ENCODE assay signal across 16 cellular contexts in the genomic region with DNA sequence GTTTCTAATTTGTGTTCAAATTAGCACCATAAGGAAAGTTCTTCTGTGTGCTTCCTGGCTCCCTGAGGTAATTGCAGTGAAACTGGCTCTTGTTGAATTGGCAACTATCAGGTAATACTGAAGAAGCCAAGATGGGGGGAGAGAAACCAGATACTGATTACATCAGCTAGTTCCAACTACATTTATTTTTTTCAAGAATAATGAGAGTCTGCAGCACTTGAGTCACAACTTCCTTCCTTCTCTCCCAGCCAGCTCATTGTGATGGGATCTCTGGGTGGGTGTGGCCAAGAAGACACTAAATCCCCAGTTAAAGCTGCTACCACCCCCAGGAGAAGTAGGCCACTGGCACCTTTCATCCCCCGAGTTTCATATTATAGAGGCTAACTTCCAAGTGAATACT.
A peak's percentile ranks its signal among the peaks of the same experiment; 100 is the strongest.
DNase-seq lines count a peak whose midpoint lies in the region; ATAC-seq, FAIRE-seq and TF ChIP-seq lines count a peak whose summit lies in the region.
"Had no signal": no experiment of that assay in that cellular context is flagged by ENCODE, and none has a peak within 500 bp of the region (broad histone marks: within the 10 kb centered on the region; RNA-seq: fewer than 3 reads in every experiment).

No MANE protein-coding gene starts in this region.

- FAIRE-seq in endothelial cell of umbilical vein (lab: Jason Lieb, UNC) = peak; percentile 83

- TF ChIP-seq CTCF in A673 (conservative IDR thresholded peaks at IDR 0.05; ENCODE audit: low read depth, low read length) = no peak
- no peak for TF ChIP-seq CTCF in endothelial cell of umbilical vein (IDR thresholded peaks at IDR 0.05; ENCODE audit: extremely low read depth in 1 of 2, insufficient read depth in 1 of 2, low read depth in 1 of 2, low read length in 2 of 2)

- H3K9me1 ChIP-seq in endothelial cell of umbilical vein (replicated peaks; ENCODE audit: control insufficient read depth, extremely low read depth, insufficient read depth, low read length) = no peaks in the 10 kb centered on the region

- H3K36me3 ChIP-seq in A673 (ENCODE audit: insufficient read depth, low read length, poor library complexity, severe bottlenecking) = no peaks in the 10 kb centered on the region
- H3K36me3 ChIP-seq in endothelial cell of umbilical vein (ENCODE audit: control insufficient read depth in 2 of 2, extremely low read depth in 1 of 2, insufficient read depth in 2 of 2, low read length in 2 of 2) = no peaks in the 10 kb centered on the region
- H3K36me3 ChIP-seq: gastroesophageal sphincter, stomach had no signal

- ATAC-seq in GM21423 (IDR thresholded peaks at IDR 0.05; ENCODE audit: unreplicated experiment) (no peak), HG03175 (IDR thresholded peaks at IDR 0.05; ENCODE audit: unreplicated experiment) (no peak), HG02610 (IDR thresholded peaks at IDR 0.05; ENCODE audit: unreplicated experiment) (no peak)
- ATAC-seq: activated CD8-positive, alpha-beta memory T cell treated with anti-CD3 and anti-CD28 coated beads, Interleukin-2, amount 10 ng/mL, durations not matched to agents 7 days and 5 days; gastroesophageal sphincter; left ventricle myocardium superior had no signal

- H3K9ac ChIP-seq in endothelial cell of umbilical vein (replicated peaks; ENCODE audit: extremely low read depth, insufficient read depth, low read length) = peak overlapping the region; percentile 54
- H3K9ac ChIP-seq: parathyroid adenoma had no signal

- H3K27me3 ChIP-seq in A673 (replicated peaks; ENCODE audit: insufficient read depth, low read depth, low read length, poor library complexity) = no peaks in the 10 kb centered on the region
- H3K27me3 ChIP-seq in endothelial cell of umbilical vein (ENCODE audit: control insufficient read depth in 2 of 2, insufficient read depth in 2 of 2, low read length in 2 of 2) = no peaks in the 10 kb centered on the region
- H3K27me3 ChIP-seq: gastroesophageal sphincter, stomach had no signal

- no peaks in the 10 kb centered on the region for H3K79me2 ChIP-seq in endothelial cell of umbilical vein (ENCODE audit: control insufficient read depth, insufficient read depth, low read length)
- H3K79me2 ChIP-seq: parathyroid adenoma had no signal

- CTCF ChIA-PET in A673 (lab: Charles Lee) (interaction anchor here (0.7 kb wide), 1 partner anchor 101 kb away, joined by 3 read pairs; no protein-coding TSS in a partner anchor), endothelial cell of umbilical vein (lab: Charles Lee) (interaction anchor here (0.7 to 3.2 kb wide), 6 partner anchors 8 to 103 kb away, joined by 3 to 27 read pairs (median 6); no protein-coding TSS in a partner anchor)

- dilution Hi-C loops in endothelial cell of umbilical vein (cut with MboI; ENCODE audit: extremely low pct_ligation_motif_present, low sequenced_read_pairs) = no loop called here

- H2AFZ ChIP-seq in endothelial cell of umbilical vein (ENCODE audit: low read depth, low read length) = no peak overlapping the region
- H2AFZ ChIP-seq: parathyroid adenoma had no signal

- intact Hi-C loops in A673 (cut with micrococcal nuclease; ENCODE audit: unreplicated experiment) (no loop called here), endothelial cell of umbilical vein (cut with micrococcal nuclease) (loop anchor here (1.0 to 5.0 kb wide), 3 partner anchors 94 to 154 kb away; no protein-coding TSS in a partner anchor)

- TF ChIP-seq POLR2A in endothelial cell of umbilical vein (IDR thresholded peaks at IDR 0.05; ENCODE audit: low read depth, low read length) = no peak

- BruUV-seq in A673 (replicated peaks; lab: Mats Ljungman, UMichigan) = no TSS peak
- no TSS peak for BruUV-seq in endothelial cell of umbilical vein (replicated peaks; lab: Mats Ljungman, UMichigan)

- DNase-seq in A673 (ENCODE audit: low spot score) (peak; percentile 77), HCEC 1CT (peak; percentile 69), RPMI7951 (ENCODE audit: low read depth) (peak; percentile 80), endothelial cell of umbilical vein (ENCODE audit: low read depth, low spot score) (peak; percentile 93)
- DNase-seq in activated effector memory CD4-positive, alpha-beta T cell treated with anti-CD3 and anti-CD28 coated beads, Interleukin-2, amount 50 U/mL, for 16 hours = no peak
- DNase-seq: activated CD8-positive, alpha-beta memory T cell treated with anti-CD3 and anti-CD28 coated beads, Interleukin-2, amount 10 ng/mL, durations not matched to agents 7 days and 5 days; left ventricle myocardium superior; MM.1S; NCI-H69; stimulated activated CD4-positive, alpha-beta T cell treated with anti-CD3 and anti-CD28 coated beads, Interleukin-4, amount 100 ng/mL, for 24 hours; stomach had no signal

- H3K4me2 ChIP-seq in endothelial cell of umbilical vein (ENCODE audit: insufficient read depth, low read length) = peak overlapping the region; percentile 66

- POLR2A ChIA-PET in A673 (lab: Charles Lee; ENCODE audit: low non-redundant PET) = no interaction called here
- POLR2A ChIA-PET in endothelial cell of umbilical vein (lab: Charles Lee) = interaction anchor here (0.6 kb wide), 1 partner anchor 107 kb away, joined by 3 read pairs; no protein-coding TSS in a partner anchor

- no peak overlapping the region for H3K27ac ChIP-seq in A673 (ENCODE audit: low read depth, low read length, poor library complexity, severe bottlenecking)
- peak overlapping the region; percentile 94 for H3K27ac ChIP-seq in endothelial cell of umbilical vein (ENCODE audit: insufficient read depth, low read depth, low read length)
- H3K27ac ChIP-seq: gastroesophageal sphincter, parathyroid adenoma, stomach had no signal

- no peaks in the 10 kb centered on the region for H4K20me1 ChIP-seq in endothelial cell of umbilical vein (replicated peaks; ENCODE audit: control insufficient read depth, extremely low read depth, insufficient read depth, low read length)

- H3K4me3 ChIP-seq in A673 (ENCODE audit: low read depth, low read length, poor library complexity, severe bottlenecking) (no peak overlapping the region), endothelial cell of umbilical vein (replicated peaks in 1 of 3; ENCODE audit: insufficient read depth in 1 of 3, low read depth in 1 of 3, low read length in 3 of 3) (no peak overlapping the region)
- H3K4me3 ChIP-seq: gastroesophageal sphincter, stomach had no signal

- peaks cover 9% of the 10 kb centered on the region for H3K4me1 ChIP-seq in A673 (ENCODE audit: insufficient read depth, low read length, poor library complexity, severe bottlenecking)
- H3K4me1 ChIP-seq in endothelial cell of umbilical vein (ENCODE audit: control insufficient read depth, extremely low read depth, insufficient read depth, low read length) = peaks cover 26% of the 10 kb centered on the region
- H3K4me1 ChIP-seq: gastroesophageal sphincter, parathyroid adenoma, stomach had no signal

- H3K9me3 ChIP-seq in A673 (ENCODE audit: low read depth, low read length, poor library complexity, severe bottlenecking) = no peaks in the 10 kb centered on the region
- H3K9me3 ChIP-seq in endothelial cell of umbilical vein (replicated peaks; ENCODE audit: control insufficient read depth, insufficient read depth, low read length) = no peaks in the 10 kb centered on the region

TF ChIP-seq in endothelial cell of umbilical vein, 7 proteins besides CTCF, POLR2A, EP300 and RAD21:
- peak; percentile 80 for TF ChIP-seq GATA2 (IDR thresholded peaks at IDR 0.05; ENCODE audit: insufficient read depth, insufficient read length, low read depth, low read length)
- peak; percentile 91 for TF ChIP-seq FOS (IDR thresholded peaks at IDR 0.05; ENCODE audit: borderline replicate concordance, insufficient read depth, low read length)
- TF ChIP-seq POLR2AphosphoS5 (IDR thresholded peaks at IDR 0.05; ENCODE audit: insufficient read depth, low read depth, low read length) = peak; percentile 64
- TF ChIP-seq JUN (IDR thresholded peaks at IDR 0.05; ENCODE audit: borderline replicate concordance, insufficient read depth, insufficient read length, low read depth) = peak; percentile 84
- TF ChIP-seq MYC (IDR thresholded peaks at IDR 0.05; ENCODE audit: low read depth, low read length) = no peak
- TF ChIP-seq, protein P1, sequence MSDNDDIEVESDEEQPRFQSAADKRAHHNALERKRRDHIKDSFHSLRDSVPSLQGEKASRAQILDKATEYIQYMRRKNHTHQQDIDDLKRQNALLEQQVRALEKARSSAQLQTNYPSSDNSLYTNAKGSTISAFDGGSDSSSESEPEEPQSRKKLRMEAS (IDR thresholded peaks at IDR 0.05; ENCODE audit: insufficient read depth, insufficient read length) = no peak
